ENCODE assay signal across 8 cellular contexts in the genomic region with DNA sequence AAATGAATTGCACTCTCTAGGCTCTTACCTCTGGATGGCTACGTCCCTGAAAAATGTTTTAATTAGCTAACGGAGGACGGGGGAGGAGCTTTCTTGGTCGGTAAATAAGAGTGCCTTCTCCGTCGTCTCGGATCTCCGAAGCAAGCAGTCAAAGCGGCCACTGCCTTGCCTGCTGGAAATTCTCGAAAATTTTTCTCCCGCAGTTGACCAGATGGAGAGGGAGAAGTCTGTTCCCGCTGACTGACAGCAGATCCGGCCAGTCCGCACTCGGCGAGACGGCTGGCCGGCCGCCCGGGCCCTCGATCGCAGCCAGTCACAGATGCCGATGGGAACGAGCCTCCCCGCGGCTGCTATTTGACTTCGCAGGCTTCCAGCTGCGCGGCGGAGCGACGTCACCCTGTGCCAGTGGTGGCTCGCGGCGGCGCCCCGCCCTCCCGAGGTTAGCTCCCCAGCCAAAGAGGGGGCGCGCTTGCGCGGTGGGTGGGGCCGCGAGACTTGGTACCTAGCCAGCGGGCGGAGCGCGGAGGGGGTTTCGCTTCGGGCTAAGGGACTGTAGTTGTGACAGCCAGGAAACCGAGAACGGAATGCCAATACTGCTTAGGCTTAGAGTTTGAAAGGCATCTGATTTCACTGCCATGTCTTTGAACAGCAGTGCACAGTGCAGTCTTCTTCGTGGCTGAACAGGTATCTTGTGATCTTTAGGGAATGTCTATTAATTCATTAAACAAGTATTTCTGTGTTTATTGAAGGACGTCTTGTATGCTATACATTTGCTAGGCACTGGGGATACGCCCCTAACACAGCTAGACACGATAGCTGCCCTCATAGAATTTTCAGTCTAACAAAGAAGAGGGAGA.
A peak's percentile ranks its signal among the peaks of the same experiment; 100 is the strongest.
DNase-seq lines count a peak whose midpoint lies in the region; ATAC-seq, FAIRE-seq and TF ChIP-seq lines count a peak whose summit lies in the region.

A gene (minus strand): TSS at position 184 of the 857 bp plus-strand sequence. CDS start 5,978 bp downstream, outside the sequence.

- TF ChIP-seq CTCF in AG10803 (conservative IDR thresholded peaks at IDR 0.05; ENCODE audit: low read length): peak; percentile 8; the same call in 1 of the 2 replicates

- DNase-seq in AG10803 (ENCODE audit: low read depth) (peak; percentile 99), NCI-H446 treated with DMSO at 0.1 percent for 48 hours (lab: John Stamatoyannopoulos, UW) (peak; percentile 84), cerebellar cortex (ENCODE audit: low spot score) (peak; percentile 97)
- DNase-seq in stimulated activated CD4-positive, alpha-beta T cell treated with anti-CD3 and anti-CD28 coated beads, Interleukin-12 subunit alpha, Interleukin-12 subunit beta, amount 100 ng/mL, for 4 hours: peak; percentile 99

- H3K4me3 ChIP-seq in AG10803 (ENCODE audit: low read length): peak within 1 kb of the TSS; percentile 86

- peak; percentile 84 for ATAC-seq in GM19035 (IDR thresholded peaks at IDR 0.05; ENCODE audit: unreplicated experiment)
- peak; percentile 81 for ATAC-seq in HG03354 (IDR thresholded peaks at IDR 0.05; ENCODE audit: poor library complexity, severe bottlenecking, unreplicated experiment)
- ATAC-seq in activated CD4-positive, CD25-positive, alpha-beta regulatory T cell treated with anti-CD3 and anti-CD28 coated beads, Interleukin-2, amount 50 U/mL, for 24 hours: peak; percentile 90 to 92

- peak; percentile 66 for FAIRE-seq in islet of Langerhans (lab: Jason Lieb, UNC)

Comparison
In these comparisons a context has a peak if more than half of its experiments do, and no peak if none do; other contexts are left out.
1. Peak in every context shown above with its lines: DNase-seq, ATAC-seq and H3K4me3 ChIP-seq.